8 cellular contexts compared by ENCODE assay signal in the genomic region with DNA sequence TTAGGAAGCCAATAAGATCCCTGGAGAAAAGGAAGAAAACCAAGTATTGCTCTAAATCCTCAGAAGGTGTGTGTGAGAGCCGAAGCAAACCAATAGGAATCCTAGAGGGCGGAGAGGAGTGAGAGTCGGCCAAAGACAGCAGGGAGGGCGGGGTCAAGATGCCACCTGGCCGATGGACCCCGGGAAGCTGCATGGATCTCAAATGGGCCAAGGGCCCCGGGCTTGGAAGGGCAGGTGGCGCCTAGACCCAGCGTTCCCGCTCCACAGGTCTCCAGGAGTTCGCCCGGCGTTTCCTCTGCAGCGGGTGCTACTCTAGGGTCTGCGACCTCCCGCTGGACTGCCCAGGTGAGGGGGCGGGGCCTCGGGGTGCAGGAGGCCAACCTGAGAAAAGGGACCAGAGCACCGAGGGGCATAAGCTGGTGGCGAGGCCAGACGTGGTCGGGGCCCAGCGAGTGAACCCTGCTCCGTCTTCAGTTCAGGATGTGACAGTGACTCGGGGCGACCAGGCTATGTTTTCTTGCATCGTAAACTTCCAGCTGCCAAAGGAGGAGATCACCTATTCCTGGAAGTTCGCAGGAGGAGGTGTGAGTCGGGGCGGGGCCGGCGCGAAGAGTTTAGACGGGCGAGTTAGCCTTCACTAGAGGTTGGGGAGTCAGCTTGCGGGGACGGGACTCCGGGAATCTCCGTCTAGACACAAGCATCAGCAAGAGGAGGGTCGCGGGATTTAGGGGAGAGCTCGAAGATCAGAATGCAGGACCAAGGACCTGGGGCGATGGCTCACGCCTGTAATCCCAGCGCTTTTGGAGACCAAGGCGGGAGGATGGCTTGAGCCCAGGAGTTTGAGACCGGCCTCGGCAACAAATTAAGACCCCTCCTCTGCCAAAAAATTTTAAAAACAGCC. TPM values are rescaled to one million over a fixed set of nuclear protein-coding genes. Genes with fewer than 3 reads are reported as not detected.
DNase-seq lines count a peak whose midpoint lies in the region; ATAC-seq and TF ChIP-seq lines count a peak whose summit lies in the region.

No MANE protein-coding gene starts in this region.

- H3K9me3 Mint-ChIP-seq in CD8-positive, alpha-beta memory T cell = peaks cover 0 to 3% (median 0%) of the 10 kb centered on the region in 5 donors
- no peaks in the 10 kb centered on the region for H3K9me3 Mint-ChIP-seq in neural crest cell

- peak in 2 of 5 donors; percentile 14 to 56 for DNase-seq in CD8-positive, alpha-beta memory T cell
- no peak for DNase-seq in RWPE2 (ENCODE audit: low spot score)
- no peak for DNase-seq in esophagus muscularis mucosa (ENCODE audit: extremely low spot score)
- DNase-seq in neural crest cell (ENCODE audit: low read depth, low spot score) = no peak
- DNase-seq in SKM-1 treated with dmso at 0.1 percent for 144 hours (lab: John Stamatoyannopoulos, UW; ENCODE audit: unreplicated experiment) = no peak
- no peak for DNase-seq in NCI-H2029 (lab: John Stamatoyannopoulos, UW)

- no peak for TF ChIP-seq POLR2A in esophagus muscularis mucosa (IDR thresholded peaks at IDR 0.05; ENCODE audit: low read depth)

- H3K36me3 ChIP-seq in CD8-positive, alpha-beta memory T cell (ENCODE audit: insufficient read depth, low read length) = peaks cover 6% of the 10 kb centered on the region
- H3K36me3 ChIP-seq in RWPE2 (ENCODE audit: low read depth) (peaks cover 44% of the 10 kb centered on the region), esophagus muscularis mucosa (peaks cover 19 to 69% (median 48%) of the 10 kb centered on the region in 4 donors)

- peak overlapping the region; percentile 89 for H3K4me3 ChIP-seq in CD8-positive, alpha-beta memory T cell (ENCODE audit: low read length)
- peak overlapping the region; percentile 45 for H3K4me3 ChIP-seq in RWPE2 (ENCODE audit: severe bottlenecking)
- peak overlapping the region; percentile 62 to 72 (median 66) for H3K4me3 ChIP-seq in esophagus muscularis mucosa

- TF ChIP-seq EP300 in esophagus muscularis mucosa (IDR thresholded peaks at IDR 0.05) = no peak

- H3K4me1 ChIP-seq in CD8-positive, alpha-beta memory T cell (ENCODE audit: insufficient read depth, low read length) = peaks cover 27% of the 10 kb centered on the region
- peaks cover 4% of the 10 kb centered on the region for H3K4me1 ChIP-seq in RWPE2 (ENCODE audit: insufficient read depth, poor library complexity, severe bottlenecking)
- H3K4me1 ChIP-seq in esophagus muscularis mucosa = peaks cover 34 to 47% (median 41%) of the 10 kb centered on the region in 4 donors

- intact Hi-C loops in esophagus muscularis mucosa (cut with DNase I) = loop anchor here (2.0 to 10.0 kb wide), 2 partner anchors 14 to 338 kb away; partner anchors contain the start of genes CLDND2 and ETFB

- TF ChIP-seq CTCF in RWPE2 (IDR thresholded peaks at IDR 0.05; ENCODE audit: poor library complexity, severe bottlenecking) (no peak), esophagus muscularis mucosa (IDR thresholded peaks at IDR 0.05) (no peak), neural crest cell (conservative IDR thresholded peaks at IDR 0.05) (no peak)

- POLR2A ChIA-PET in CD8-positive, alpha-beta memory T cell (lab: Charles Lee) = no interaction called here

- peak overlapping the region; percentile 91 for H3K27ac ChIP-seq in CD8-positive, alpha-beta memory T cell (ENCODE audit: low read depth, low read length)
- H3K27ac ChIP-seq in RWPE2 (ENCODE audit: poor library complexity, severe bottlenecking) (peak overlapping the region; percentile 37), esophagus muscularis mucosa (replicated peaks in 1 of 4) (peak overlapping the region; percentile 88 to 94 (median 92))

- 47% methylated on average over 27 of the region's 48 CpGs for WGBS in esophagus muscularis mucosa

- peaks cover 5 to 25% (median 9%) of the 10 kb centered on the region in 3 donors for H3K36me3 Mint-ChIP-seq in CD8-positive, alpha-beta memory T cell
- H3K36me3 Mint-ChIP-seq in neural crest cell (ENCODE audit: low read depth) = peaks cover 6% of the 10 kb centered on the region

- H3K27me3 ChIP-seq in CD8-positive, alpha-beta memory T cell (ENCODE audit: insufficient read depth, low read length, poor library complexity, severe bottlenecking) = no peaks in the 10 kb centered on the region
- H3K27me3 ChIP-seq in RWPE2 (ENCODE audit: insufficient read depth, poor library complexity, severe bottlenecking) (no peaks in the 10 kb centered on the region), esophagus muscularis mucosa (no peaks in the 10 kb centered on the region)

- H3K27ac Mint-ChIP-seq in CD8-positive, alpha-beta memory T cell = peak overlapping the region; percentile 72 to 92 (median 86)
- no peak overlapping the region for H3K27ac Mint-ChIP-seq in neural crest cell (ENCODE audit: unreplicated experiment)

- peak overlapping the region; percentile 87 to 91 (median 89) for H3K4me3 Mint-ChIP-seq in CD8-positive, alpha-beta memory T cell
- H3K4me3 Mint-ChIP-seq in neural crest cell = peak overlapping the region; percentile 89

- ATAC-seq in RWPE2 (ENCODE audit: low read depth) (peak; percentile 52), GM18519 (IDR thresholded peaks at IDR 0.05; ENCODE audit: low FRiP score, unreplicated experiment) (no peak), HG02970 (IDR thresholded peaks at IDR 0.05; ENCODE audit: low FRiP score, unreplicated experiment) (no peak)

- H3K4me1 Mint-ChIP-seq in CD8-positive, alpha-beta memory T cell = peaks cover 27 to 38% (median 35%) of the 10 kb centered on the region in 3 donors
- peaks cover 29% of the 10 kb centered on the region for H3K4me1 Mint-ChIP-seq in neural crest cell

- CTCF ChIA-PET in CD8-positive, alpha-beta memory T cell (lab: Charles Lee) = interaction anchor here (1.4 kb wide), 1 partner anchor 74 kb away, joined by 3 read pairs; no protein-coding TSS in a partner anchor

- no peaks in the 10 kb centered on the region for H3K9me3 ChIP-seq in CD8-positive, alpha-beta memory T cell (ENCODE audit: low read length)
- H3K9me3 ChIP-seq in RWPE2 (ENCODE audit: severe bottlenecking) = no peaks in the 10 kb centered on the region
- no peaks in the 10 kb centered on the region for H3K9me3 ChIP-seq in esophagus muscularis mucosa

- H3K27me3 Mint-ChIP-seq in CD8-positive, alpha-beta memory T cell = no peaks in the 10 kb centered on the region
- peaks cover 52% of the 10 kb centered on the region for H3K27me3 Mint-ChIP-seq in neural crest cell (ENCODE audit: low read depth)

RNA-seq across cellular contexts. Expression of gene SPACA6, which starts 9.9 kb away (rescaled TPM):
- 1 to 10 TPM; 3.1 to 3.3 TPM for total RNA-seq in CD8-positive, alpha-beta memory T cell
- 2.2 TPM for polyA plus RNA-seq in CD8-positive, alpha-beta memory T cell
- total RNA-seq in esophagus muscularis mucosa = 10 to 100 TPM; 11.8 to 37.8 (median 17.4) TPM
- total RNA-seq in neural crest cell = 3.0 and 4.2 TPM in 2 replicates

RNA-seq across cellular contexts. Expression of gene HAS1, which starts 20.8 kb away (rescaled TPM):
- not detected for total RNA-seq in CD8-positive, alpha-beta memory T cell
- polyA plus RNA-seq in CD8-positive, alpha-beta memory T cell = not detected
- total RNA-seq in esophagus muscularis mucosa (10 to 100 TPM in 1 of 4 donors, 1 to 10 TPM in 1, under 1 TPM in 2; under 0.01 to 28.8 (median 1.3) TPM), neural crest cell (not detected in 2 replicates)

RNA-seq across cellular contexts. Expression of gene FPR1, which starts 48.7 kb away (rescaled TPM):
- total RNA-seq in CD8-positive, alpha-beta memory T cell = not detected
- polyA plus RNA-seq in CD8-positive, alpha-beta memory T cell = not detected
- total RNA-seq in esophagus muscularis mucosa (10 to 100 TPM in 2 of 4 donors, 1 to 10 TPM in 2; 3.7 to 38.9 (median 7.7) TPM), neural crest cell (not detected in 2 replicates)

RNA-seq across cellular contexts. Expression of gene SIGLEC14, which starts 56.4 kb away (rescaled TPM):
- total RNA-seq in CD8-positive, alpha-beta memory T cell = under 1 TPM; 0.33 to 0.35 TPM
- not detected for polyA plus RNA-seq in CD8-positive, alpha-beta memory T cell
- total RNA-seq in esophagus muscularis mucosa (1 to 10 TPM in 3 of 4 donors, not detected in 1; 2.5 to 9.9 (median 5.0) TPM), neural crest cell (not detected in 2 replicates)

RNA-seq across cellular contexts. Expression of gene FPR2, which starts 58.0 kb away (rescaled TPM):
- not detected for total RNA-seq in CD8-positive, alpha-beta memory T cell
- not detected for polyA plus RNA-seq in CD8-positive, alpha-beta memory T cell
- total RNA-seq in esophagus muscularis mucosa (1 to 10 TPM in 2 of 4 donors, under 1 TPM in 1, not detected in 1; 0.29 to 9.1 (median 1.5) TPM), neural crest cell (not detected in 2 replicates)

Comparison
In these comparisons a context has a peak if more than half of its experiments do, and no peak if none do; other contexts are left out.
1. H3K27ac ChIP-seq: peak in every context shown above with its lines; median percentile 92 in esophagus muscularis mucosa; 91 in CD8-positive, alpha-beta memory T cell; 37 in RWPE2.